Comparison of ENCODE assay signal across 8 cellular contexts in genomic region chr11:107549253-107549953, GRCh38. TPM values are rescaled to one million over a fixed set of nuclear protein-coding genes. Genes with fewer than 3 reads are reported as not detected.
DNase-seq lines count a peak whose midpoint lies in the region; ATAC-seq and TF ChIP-seq lines count a peak whose summit lies in the region.

No MANE protein-coding gene starts in this region.

- H3K36me3 ChIP-seq in breast epithelium (peaks cover 7% of the 10 kb centered on the region), liver (ENCODE audit: control insufficient read depth in 4 of 4, insufficient read depth in 3 of 4, low read depth in 1 of 4, low read length in 3 of 4) (peaks cover 0 to 13% (median 8%) of the 10 kb centered on the region in 4 donors)

- TF ChIP-seq POLR2A in breast epithelium (IDR thresholded peaks at IDR 0.05), result no peak

- no peak overlapping the region for H3K9ac ChIP-seq in liver (ENCODE audit: low read depth in 1 of 2, low read length in 2 of 2)

- intact Hi-C loops in breast epithelium (cut with DNase I; ENCODE audit: low total_unique reads), result no loop called here

- H3K4me3 ChIP-seq in breast epithelium (no peak overlapping the region), liver (ENCODE audit: low read depth in 1 of 3, low read length in 3 of 3) (no peak overlapping the region)

- WGBS in liver, result 42% methylated on average over 6 of the region's 6 CpGs

- TF ChIP-seq CTCF in breast epithelium (IDR thresholded peaks at IDR 0.05), result peak; percentile 64 to 71 (median 66)
- TF ChIP-seq CTCF in liver (IDR thresholded peaks at IDR 0.05; ENCODE audit: low read depth, low read length, missing input control), result peak; percentile 81

- peak; percentile 86 to 89 for TF ChIP-seq RAD21 in liver (IDR thresholded peaks at IDR 0.05)

- peak; percentile 35 for DNase-seq in stimulated activated CD4-positive, alpha-beta T cell treated with anti-CD3 and anti-CD28 coated beads, Interleukin-15, amount 100 ng/mL, for 24 hours
- no peak for DNase-seq in stimulated activated CD4-positive, alpha-beta T cell treated with anti-CD3 and anti-CD28 coated beads, Interleukin-4, amount 100 ng/mL, for 1 hour
- DNase-seq in OCI-M1 (lab: John Stamatoyannopoulos, UW) (peak; percentile 25), breast epithelium (ENCODE audit: low spot score in 2 of 2) (no peak)

- H3K9me3 ChIP-seq in breast epithelium (no peaks in the 10 kb centered on the region), liver (ENCODE audit: control insufficient read depth in 4 of 4, low read length in 3 of 4) (no peaks in the 10 kb centered on the region)

- peak; percentile 56 for ATAC-seq in HG02759 (IDR thresholded peaks at IDR 0.05; ENCODE audit: unreplicated experiment)
- ATAC-seq in HG03521 (IDR thresholded peaks at IDR 0.05; ENCODE audit: unreplicated experiment), result no peak
- no peak for ATAC-seq in HG02623 (IDR thresholded peaks at IDR 0.05; ENCODE audit: unreplicated experiment)

- H3K4me1 ChIP-seq in breast epithelium (no peaks in the 10 kb centered on the region), liver (ENCODE audit: control insufficient read depth in 4 of 4, insufficient read depth in 4 of 4, low read length in 3 of 4) (peaks cover 0 to 8% (median 7%) of the 10 kb centered on the region in 4 donors)

- H3K27ac ChIP-seq in breast epithelium (no peak overlapping the region), liver (ENCODE audit: low read depth in 1 of 2, low read length in 2 of 2) (peak overlapping the region in 1 of 2 donors; percentile 44)

- no peaks in the 10 kb centered on the region for H3K27me3 ChIP-seq in breast epithelium
- no peaks in the 10 kb centered on the region for H3K27me3 ChIP-seq in liver (ENCODE audit: control insufficient read depth in 4 of 4, insufficient read depth in 4 of 4, low read length in 3 of 4)

TF ChIP-seq in liver, 16 proteins besides CTCF, POLR2A, EP300 and RAD21:
- TF ChIP-seq FOXA2 (IDR thresholded peaks at IDR 0.05) (peak; percentile 24), RXRA (IDR thresholded peaks at IDR 0.05) (no peak), YY1 (IDR thresholded peaks at IDR 0.05) (peak; percentile 35), SP1 (IDR thresholded peaks at IDR 0.05) (no peak), TAF1 (conservative IDR thresholded peaks at IDR 0.05) (no peak), ZBTB33 (IDR thresholded peaks at IDR 0.05) (no peak), REST (IDR thresholded peaks at IDR 0.05) (no peak), JUND (IDR thresholded peaks at IDR 0.05) (no peak), HNF4G (IDR thresholded peaks at IDR 0.05) (no peak), GABPA (IDR thresholded peaks at IDR 0.05 in 1 of 2, conservative IDR thresholded peaks at IDR 0.05 in 1 of 2) (no peak), MAX (IDR thresholded peaks at IDR 0.05) (no peak), ATF3 (IDR thresholded peaks at IDR 0.05) (no peak), HNF4A (conservative IDR thresholded peaks at IDR 0.05) (no peak), FOXA1 (IDR thresholded peaks at IDR 0.05) (peak; percentile 13), EGR1 (IDR thresholded peaks at IDR 0.05; ENCODE audit: low read depth in 2 of 2) (no peak), NR2F2 (IDR thresholded peaks at IDR 0.05) (no peak)
TF ChIP-seq in liver: peak in this region for 3.

RNA-seq across cellular contexts. Expression of gene ALKBH8, which starts 16.1 kb away (rescaled TPM):
- total RNA-seq in breast epithelium, result 10 to 100 TPM in 1 of 3 donors, 1 to 10 TPM in 2; 6.2 to 11.4 (median 8.2) TPM
- total RNA-seq in liver, result 1 to 10 TPM; 3.4 to 4.7 TPM
- 1 to 10 TPM; 2.5 to 2.7 TPM for polyA plus RNA-seq in liver

RNA-seq across cellular contexts. Expression of gene ELMOD1, which starts 41.5 kb away (rescaled TPM):
- total RNA-seq in breast epithelium (not detected), liver (not detected)
- under 1 TPM; 0.14 to 0.42 TPM for polyA plus RNA-seq in liver

Comparison
In these comparisons a context has a peak if more than half of its experiments do, and no peak if none do; other contexts are left out.
1. DNase-seq: peak in stimulated activated CD4-positive, alpha-beta T cell treated with anti-CD3 and anti-CD28 coated beads, Interleukin-15, amount 100 ng/mL, for 24 hours (single experiment) and OCI-M1 (single experiment); none in stimulated activated CD4-positive, alpha-beta T cell treated with anti-CD3 and anti-CD28 coated beads, Interleukin-4, amount 100 ng/mL, for 1 hour (single experiment) and breast epithelium (0 of 2).